In genomic region chr1:244836135-244836521, GRCh38 we compare ENCODE assay signal across 8 cellular contexts. TPM values are rescaled to one million over a fixed set of nuclear protein-coding genes. Genes with fewer than 3 reads are reported as not detected.
DNase-seq lines count a peak whose midpoint lies in the region; ATAC-seq, FAIRE-seq and TF ChIP-seq lines count a peak whose summit lies in the region.

No MANE protein-coding gene starts in this region.

- intact Hi-C loops in endothelial cell of umbilical vein (cut with micrococcal nuclease) = loop anchor here (10.0 kb wide), 2 partner anchors 381 to 491 kb away; partner anchors contain the start of gene ADSS2

- H4K20me1 ChIP-seq in SK-N-SH (ENCODE audit: insufficient read depth) (peaks cover 3% of the 10 kb centered on the region; the same call in 1 of the 2 replicates), endothelial cell of umbilical vein (replicated peaks; ENCODE audit: control insufficient read depth, extremely low read depth, insufficient read depth, low read length) (no peaks in the 10 kb centered on the region)

- POLR2A ChIA-PET in HEK293T (lab: Yijun Ruan, JAX) (interaction anchor here (0.5 to 9.6 kb wide), 13 partner anchors 14 to 389 kb away, joined by 3 to 127 read pairs (median 4); partner anchors contain the start of gene HNRNPU), SK-N-SH (lab: Yijun Ruan, JAX) (interaction anchor here (0.9 to 3.7 kb wide), 5 partner anchors 23 to 206 kb away, joined by 4 to 33 read pairs (median 19); partner anchors contain the start of gene HNRNPU), endothelial cell of umbilical vein (lab: Charles Lee) (interaction anchor here (3.8 kb wide), 1 partner anchor 27 kb away, joined by 26 read pairs; the partner anchor contains the start of gene HNRNPU)

- H3K4me3 ChIP-seq in SK-N-SH (ENCODE audit: low read depth in 2 of 2, low read length in 1 of 2) (peak overlapping the region; percentile 71 to 83), endothelial cell of umbilical vein (replicated peaks in 1 of 3; ENCODE audit: insufficient read depth in 1 of 3, low read depth in 1 of 3, low read length in 3 of 3) (peak overlapping the region; percentile 36 to 85 (median 80))

- in situ Hi-C loops in Caki2 (cut with HindIII; ENCODE audit: low pct_unique_long_range_greater_than_20kb, low sequenced_read_pairs) = no loop called here

- H3K27me3 ChIP-seq in SK-N-SH (ENCODE audit: insufficient read depth) (no peaks in the 10 kb centered on the region), endothelial cell of umbilical vein (ENCODE audit: control insufficient read depth in 2 of 2, insufficient read depth in 2 of 2, low read length in 2 of 2) (no peaks in the 10 kb centered on the region)

- H3F3A ChIP-seq in SK-N-SH (replicated peaks; ENCODE audit: insufficient read depth) = peaks cover 53% of the 10 kb centered on the region

- peaks cover 31 to 37% of the 10 kb centered on the region in 2 experiments for H3K36me3 ChIP-seq in SK-N-SH (replicated peaks in 1 of 2; ENCODE audit: control insufficient read depth in 1 of 2, insufficient read depth in 2 of 2, low read length in 1 of 2)
- H3K36me3 ChIP-seq in endothelial cell of umbilical vein (ENCODE audit: control insufficient read depth in 2 of 2, extremely low read depth in 1 of 2, insufficient read depth in 2 of 2, low read length in 2 of 2) = peaks cover 2 to 13% of the 10 kb centered on the region in 2 experiments

- peaks cover 32 to 64% (median 59%) of the 10 kb centered on the region in 3 donors for H3K4me1 Mint-ChIP-seq in naive B cell

- WGBS in SK-N-SH (ENCODE audit: low lambda C conversion rate) = 3% methylated on average over 7 of the region's 7 CpGs

- H3K4me1 ChIP-seq in SK-N-SH (ENCODE audit: control insufficient read depth in 1 of 2, insufficient read depth in 2 of 2, low read depth in 1 of 2, low read length in 1 of 2) (peaks cover 13 to 15% of the 10 kb centered on the region in 2 experiments; a peak in 3 of 4 replicates), endothelial cell of umbilical vein (ENCODE audit: control insufficient read depth, extremely low read depth, insufficient read depth, low read length) (peaks cover 23% of the 10 kb centered on the region)

- no peaks in the 10 kb centered on the region for H3K9me1 ChIP-seq in endothelial cell of umbilical vein (replicated peaks; ENCODE audit: control insufficient read depth, extremely low read depth, insufficient read depth, low read length)

- no peak for FAIRE-seq in endothelial cell of umbilical vein (lab: Jason Lieb, UNC)

- peak overlapping the region; percentile 92 to 100 (median 98) for H3K4me3 Mint-ChIP-seq in naive B cell

- peak overlapping the region; percentile 81 for H3K4me2 ChIP-seq in SK-N-SH
- H3K4me2 ChIP-seq in endothelial cell of umbilical vein (ENCODE audit: insufficient read depth, low read length) = peak overlapping the region; percentile 95

- H3K9ac ChIP-seq in SK-N-SH = peak overlapping the region; percentile 88
- H3K9ac ChIP-seq in endothelial cell of umbilical vein (replicated peaks; ENCODE audit: extremely low read depth, insufficient read depth, low read length) = peak overlapping the region; percentile 90

- no peaks in the 10 kb centered on the region for H3K9me3 ChIP-seq in SK-N-SH
- no peaks in the 10 kb centered on the region for H3K9me3 ChIP-seq in endothelial cell of umbilical vein (replicated peaks; ENCODE audit: control insufficient read depth, insufficient read depth, low read length)

- H3K9me2 ChIP-seq in SK-N-SH = no peaks in the 10 kb centered on the region

- CTCF ChIA-PET in HEK293T (lab: Yijun Ruan, JAX) (interaction anchor here (0.6 to 2.0 kb wide), 4 partner anchors 25 to 211 kb away, joined by 3 to 11 read pairs (median 4); no protein-coding TSS in a partner anchor), SK-N-SH (lab: Yijun Ruan, JAX) (interaction anchor here (0.6 to 3.3 kb wide), 6 partner anchors 10 to 207 kb away, joined by 3 to 14 read pairs (median 4); no protein-coding TSS in a partner anchor), endothelial cell of umbilical vein (lab: Charles Lee) (interaction anchor here (0.7 to 4.1 kb wide), 9 partner anchors 15 to 206 kb away, joined by 3 to 49 read pairs (median 7); no protein-coding TSS in a partner anchor)

- dilution Hi-C loops in endothelial cell of umbilical vein (cut with MboI; ENCODE audit: extremely low pct_ligation_motif_present, low sequenced_read_pairs) = no loop called here

- TF ChIP-seq RAD21 in SK-N-SH (IDR thresholded peaks at IDR 0.05; ENCODE audit: low read length) = no peak

- TSS peak; percentile 62 for BruUV-seq in endothelial cell of umbilical vein (replicated peaks; lab: Mats Ljungman, UMichigan)

- no peak for TF ChIP-seq EP300 in SK-N-SH (IDR thresholded peaks at IDR 0.05; ENCODE audit: borderline replicate concordance in 1 of 2, low read depth in 1 of 2, low read length in 1 of 2)

- no peaks in the 10 kb centered on the region for H3K9me3 Mint-ChIP-seq in naive B cell

- ATAC-seq in naive B cell (ENCODE audit: low read depth in 2 of 2) (no peak), HG02885 (IDR thresholded peaks at IDR 0.05; ENCODE audit: poor library complexity, unreplicated experiment) (no peak), GM21526 (IDR thresholded peaks at IDR 0.05; ENCODE audit: low FRiP score, unreplicated experiment) (no peak), HG03439 (IDR thresholded peaks at IDR 0.05; ENCODE audit: unreplicated experiment) (no peak)

- H3K27ac ChIP-seq in SK-N-SH (ENCODE audit: low read depth in 2 of 2, low read length in 1 of 2) (peak overlapping the region; percentile 97 to 99), endothelial cell of umbilical vein (ENCODE audit: insufficient read depth, low read depth, low read length) (peak overlapping the region; percentile 30)

- TF ChIP-seq CTCF in SK-N-SH (IDR thresholded peaks at IDR 0.05) (no peak), endothelial cell of umbilical vein (IDR thresholded peaks at IDR 0.05; ENCODE audit: extremely low read depth in 1 of 2, insufficient read depth in 1 of 2, low read depth in 1 of 2, low read length in 2 of 2) (no peak)

- H3K27ac Mint-ChIP-seq in naive B cell = peak overlapping the region; percentile 81 to 100 (median 98)

- no peaks in the 10 kb centered on the region for H3K27me3 Mint-ChIP-seq in naive B cell

- DNase-seq in Caki2 (ENCODE audit: low read depth) (peak; percentile 45), HEK293T (ENCODE audit: extremely low spot score) (peak; percentile 41), SK-N-SH (peak; percentile 41), endothelial cell of umbilical vein (ENCODE audit: low read depth, low spot score) (peak; percentile 65), naive B cell (no peak)

- peaks cover 12 to 18% of the 10 kb centered on the region in 2 donors for H3K36me3 Mint-ChIP-seq in naive B cell

- no peak for TF ChIP-seq POLR2A in endothelial cell of umbilical vein (IDR thresholded peaks at IDR 0.05; ENCODE audit: low read depth, low read length)

- H3K79me2 ChIP-seq in SK-N-SH (ENCODE audit: insufficient read depth) (peaks cover 55% of the 10 kb centered on the region), endothelial cell of umbilical vein (ENCODE audit: control insufficient read depth, insufficient read depth, low read length) (peaks cover 49% of the 10 kb centered on the region)

- H2AFZ ChIP-seq in SK-N-SH (ENCODE audit: low read depth) (peak overlapping the region; percentile 56; the same call in 1 of the 2 replicates), endothelial cell of umbilical vein (ENCODE audit: low read depth, low read length) (no peak overlapping the region)

TF ChIP-seq in HEK293T, 16 proteins besides CTCF, POLR2A, EP300 and RAD21 (continues in another document):
- TF ChIP-seq LEF1 (IDR thresholded peaks at IDR 0.05; ENCODE audit: borderline replicate concordance) (no peak), SP1 (IDR thresholded peaks at IDR 0.05) (no peak), CTBP1 (IDR thresholded peaks at IDR 0.05; ENCODE audit: borderline replicate concordance) (no peak)

TF ChIP-seq in SK-N-SH, 30 proteins besides CTCF, POLR2A, EP300 and RAD21 (continues in another document):
- 0 out of 2 replicates have a peak, but pooled peaks have one; percentile 6 for TF ChIP-seq GABPA (IDR thresholded peaks at IDR 0.05; ENCODE audit: low read depth)

TF ChIP-seq in endothelial cell of umbilical vein, 7 proteins besides CTCF, POLR2A, EP300 and RAD21 (continues in another document):
- TF ChIP-seq POLR2AphosphoS5 (IDR thresholded peaks at IDR 0.05; ENCODE audit: insufficient read depth, low read depth, low read length) (no peak), EZH2 (IDR thresholded peaks at IDR 0.05; ENCODE audit: borderline replicate concordance, low read depth, low read length, severe bottlenecking) (no peak), GATA2 (IDR thresholded peaks at IDR 0.05; ENCODE audit: insufficient read depth, insufficient read length, low read depth, low read length) (no peak)

RNA-seq across cellular contexts. Expression of gene COX20, which starts 0.7 kb away (rescaled TPM):
- total RNA-seq in Caki2 (2014; rRNA removed; shearing (Covaris generic); ENCODE audit: low replicate concordance) = 50.2 and 102 TPM in 2 replicates
- 24.8 and 29.0 TPM in 2 replicates for polyA plus RNA-seq in SK-N-SH (2012; rRNA removed)
- polyA plus RNA-seq in SK-N-SH (2012; cell fraction: cytosol; rRNA removed) = 36.2 and 56.6 TPM in 2 replicates
- 14.9 and 27.5 TPM in 2 replicates for polyA plus RNA-seq in SK-N-SH (2012; cell fraction: nucleus; rRNA removed)
- total RNA-seq in endothelial cell of umbilical vein = 30.2 and 37.0 TPM in 2 replicates
- 9.1 and 17.1 TPM in 2 replicates for polyA plus RNA-seq in endothelial cell of umbilical vein
- polyA plus RNA-seq in endothelial cell of umbilical vein (2011; cell fraction: cytosol; rRNA removed) = 18.6 and 19.5 TPM in 2 replicates
- polyA plus RNA-seq in endothelial cell of umbilical vein (2011; cell fraction: nucleus; rRNA removed) = 14.0 and 18.6 TPM in 2 replicates
- polyA plus RNA-seq in endothelial cell of umbilical vein (2012) = 21.4 and 57.5 TPM in 2 replicates
- 4.4 and 5.0 TPM in 2 replicates for polyA minus RNA-seq in endothelial cell of umbilical vein
- polyA minus RNA-seq in endothelial cell of umbilical vein (2011; cell fraction: cytosol; rRNA and poly(A)+ RNA removed) = 8.1 TPM
- polyA minus RNA-seq in endothelial cell of umbilical vein (2011; cell fraction: nucleus; rRNA and poly(A)+ RNA removed) = 14.3 and 18.8 TPM in 2 replicates
- 10 to 100 TPM; 33.5 to 70.9 (median 49.7) TPM for polyA plus RNA-seq in naive B cell (ENCODE audit: low read depth in 6 of 6)

RNA-seq across cellular contexts. Expression of gene HNRNPU, which starts 28.2 kb away (rescaled TPM):
- total RNA-seq in Caki2 (2014; rRNA removed; shearing (Covaris generic); ENCODE audit: low replicate concordance) = 121 and 148 TPM in 2 replicates
- polyA plus RNA-seq in SK-N-SH (2012; rRNA removed) = 130 and 164 TPM in 2 replicates
- 172 and 202 TPM in 2 replicates for polyA plus RNA-seq in SK-N-SH (2012; cell fraction: cytosol; rRNA removed)
- 102 and 124 TPM in 2 replicates for polyA plus RNA-seq in SK-N-SH (2012; cell fraction: nucleus; rRNA removed)
- 398 and 417 TPM in 2 replicates for total RNA-seq in endothelial cell of umbilical vein
- polyA plus RNA-seq in endothelial cell of umbilical vein = 45.9 and 68.7 TPM in 2 replicates
- 136 and 154 TPM in 2 replicates for polyA plus RNA-seq in endothelial cell of umbilical vein (2011; cell fraction: cytosol; rRNA removed)
- 137 and 210 TPM in 2 replicates for polyA plus RNA-seq in endothelial cell of umbilical vein (2011; cell fraction: nucleus; rRNA removed)
- polyA plus RNA-seq in endothelial cell of umbilical vein (2012) = 231 and 310 TPM in 2 replicates
- 253 and 258 TPM in 2 replicates for polyA minus RNA-seq in endothelial cell of umbilical vein
- 227 TPM for polyA minus RNA-seq in endothelial cell of umbilical vein (2011; cell fraction: cytosol; rRNA and poly(A)+ RNA removed)
- polyA minus RNA-seq in endothelial cell of umbilical vein (2011; cell fraction: nucleus; rRNA and poly(A)+ RNA removed) = 100 and 154 TPM in 2 replicates
- 100 to 1,000 TPM; 131 to 412 (median 247) TPM for polyA plus RNA-seq in naive B cell (ENCODE audit: low read depth in 6 of 6)
